12 cellular contexts compared by ENCODE assay signal in genomic region chr2:24885221-24886113, GRCh38. TPM values are rescaled to one million over a fixed set of nuclear protein-coding genes. Genes with fewer than 3 reads are reported as not detected.
DNase-seq lines count a peak whose midpoint lies in the region; ATAC-seq and TF ChIP-seq lines count a peak whose summit lies in the region.
"Had no signal": no experiment of that assay in that cellular context is flagged by ENCODE, and none has a peak within 500 bp of the region (broad histone marks: within the 10 kb centered on the region; RNA-seq: fewer than 3 reads in every experiment).

No MANE protein-coding gene starts in this region.

- peak overlapping the region; percentile 8 for H3K27ac ChIP-seq in RWPE1

- no peaks in the 10 kb centered on the region for H3K27me3 Mint-ChIP-seq in naive B cell
- no peaks in the 10 kb centered on the region for H3K27me3 Mint-ChIP-seq in activated naive CD4-positive, alpha-beta T cell treated with anti-CD3 and anti-CD28 coated beads for 36 hours (ENCODE audit: low read depth)

- POLR2A ChIA-PET in RWPE1 (lab: Yijun Ruan, JAX; ENCODE audit: low non-redundant PET) = no interaction called here

- ATAC-seq in naive B cell (ENCODE audit: low read depth in 2 of 2) (peak; percentile 24 to 50), GM21360 (IDR thresholded peaks at IDR 0.05; ENCODE audit: unreplicated experiment) (no peak), GM21717 (IDR thresholded peaks at IDR 0.05; ENCODE audit: unreplicated experiment) (no peak)
- ATAC-seq: natural killer cell had no signal

- no peaks in the 10 kb centered on the region for H3K36me3 Mint-ChIP-seq in naive B cell
- H3K36me3 Mint-ChIP-seq in activated naive CD4-positive, alpha-beta T cell treated with anti-CD3 and anti-CD28 coated beads for 36 hours (ENCODE audit: low read depth) = peaks cover 19% of the 10 kb centered on the region
- H3K36me3 Mint-ChIP-seq: natural killer cell had no signal

- no peaks in the 10 kb centered on the region for H3K9me3 Mint-ChIP-seq in naive B cell
- no peaks in the 10 kb centered on the region for H3K9me3 Mint-ChIP-seq in activated naive CD4-positive, alpha-beta T cell treated with anti-CD3 and anti-CD28 coated beads for 36 hours
- H3K9me3 Mint-ChIP-seq: natural killer cell had no signal

- peak overlapping the region in 7 of 8 donors; percentile 14 to 96 (median 91) for H3K4me3 Mint-ChIP-seq in naive B cell
- H3K4me3 Mint-ChIP-seq in activated naive CD4-positive, alpha-beta T cell treated with anti-CD3 and anti-CD28 coated beads for 36 hours = no peak overlapping the region
- H3K4me3 Mint-ChIP-seq: natural killer cell had no signal

- H3K4me1 Mint-ChIP-seq in naive B cell = peaks cover 56 to 77% (median 64%) of the 10 kb centered on the region in 3 donors
- peaks cover 14% of the 10 kb centered on the region for H3K4me1 Mint-ChIP-seq in activated naive CD4-positive, alpha-beta T cell treated with anti-CD3 and anti-CD28 coated beads for 36 hours (ENCODE audit: low read depth)

- peak; percentile 65 for DNase-seq in G401 (ENCODE audit: low spot score)
- DNase-seq in KBM-7 = peak; percentile 21
- DNase-seq in RWPE1 (ENCODE audit: low spot score) = no peak
- DNase-seq in naive B cell = peak; percentile 55
- DNase-seq in activated naive CD4-positive, alpha-beta T cell treated with anti-CD3 and anti-CD28 coated beads for 36 hours = no peak
- no peak for DNase-seq in ureter (ENCODE audit: low spot score)
- DNase-seq: activated CD4-positive, alpha-beta T cell treated with anti-CD3 and anti-CD28 coated beads, Interleukin-2, amount 50 U/mL, for 1 hour; cerebellar nuclear complex; natural killer cell; NCI-H2081 treated with DMSO at 0.1 percent for 48 hours had no signal

- CTCF ChIA-PET in RWPE1 (lab: Yijun Ruan, JAX) = no interaction called here
- CTCF ChIA-PET in activated naive CD4-positive, alpha-beta T cell treated with anti-CD3 and anti-CD28 coated beads for 36 hours (lab: Charles Lee) = no interaction called here

- in situ Hi-C loops in G401 (cut with HindIII; ENCODE audit: low sequenced_read_pairs) (no loop called here), KBM-7 (cut with MboI; ENCODE audit: low pct_unique_long_range_greater_than_20kb, low sequenced_read_pairs) (no loop called here)

- no peak for TF ChIP-seq CTCF in RWPE1 (conservative IDR thresholded peaks at IDR 0.05; ENCODE audit: low read depth)

- H3K27ac Mint-ChIP-seq in naive B cell = peak overlapping the region; percentile 86 to 99 (median 96)
- H3K27ac Mint-ChIP-seq in activated naive CD4-positive, alpha-beta T cell treated with anti-CD3 and anti-CD28 coated beads for 36 hours = no peak overlapping the region

- intact Hi-C loops in activated naive CD4-positive, alpha-beta T cell treated with anti-CD3 and anti-CD28 coated beads for 36 hours (cut with micrococcal nuclease) = no loop called here

RNA-seq across cellular contexts. Expression of gene ADCY3, which starts 34.6 kb away (rescaled TPM):
- 20.4 and 22.3 TPM in 2 replicates for total RNA-seq in G401 (2014; rRNA removed; shearing (Covaris generic))
- polyA plus RNA-seq in naive B cell (ENCODE audit: low read depth in 6 of 6) = 10 to 100 TPM; 13.3 to 29.8 (median 20.7) TPM
- total RNA-seq in activated naive CD4-positive, alpha-beta T cell treated with anti-CD3 and anti-CD28 coated beads for 36 hours = 10 to 100 TPM; 44.8 to 49.9 TPM
- total RNA-seq in ureter = 82.5 TPM

Comparison
In these comparisons a context has a peak if more than half of its experiments do, and no peak if none do; other contexts are left out.
1. DNase-seq: peak in G401 (single experiment), KBM-7 (single experiment) and naive B cell (single experiment); none in RWPE1 (single experiment), activated naive CD4-positive, alpha-beta T cell treated with anti-CD3 and anti-CD28 coated beads for 36 hours (single experiment) and ureter (single experiment).
2. ATAC-seq: peak in naive B cell (2 of 2); none in GM21360 (single experiment) and GM21717 (single experiment).